ENCODE assay signal across 34 cellular contexts in genomic region chr11:73748300-73748699, GRCh38.
"Had no signal": no experiment of that assay in that cellular context is flagged by ENCODE, and none has a peak within 500 bp of the region (broad histone marks: within the 10 kb centered on the region; RNA-seq: fewer than 3 reads in every experiment).

No MANE protein-coding gene starts in this region.

- H3K27ac ChIP-seq: body of pancreas, brain microvascular endothelial cell, breast epithelium, VCaP had no signal

- H3K27me3 Mint-ChIP-seq: activated B cell treated with CpG ODN at 0.5 μM for 24 hours; activated CD4-positive, alpha-beta memory T cell treated with anti-CD3 and anti-CD28 coated beads for 36 hours; activated CD4-positive, alpha-beta T cell treated with anti-CD3 and anti-CD28 coated beads, Interleukin-2, amount 10 ng/mL, durations not matched to agents 24 days and 14 days; activated naive CD8-positive, alpha-beta T cell treated with anti-CD3 and anti-CD28 coated beads for 36 hours; activated T-helper 17 cell treated with anti-CD3 and anti-CD28 coated beads, Interleukin-2, amount 50 U/mL, for 72 hours; T-cell had no signal

- H3K9me3 Mint-ChIP-seq: activated B cell treated with CpG ODN at 0.5 μM for 24 hours; activated CD4-positive, alpha-beta memory T cell treated with anti-CD3 and anti-CD28 coated beads for 36 hours; activated CD4-positive, alpha-beta T cell treated with anti-CD3 and anti-CD28 coated beads, Interleukin-2, amount 10 ng/mL, durations not matched to agents 24 days and 14 days; activated naive CD4-positive, alpha-beta T cell treated with anti-CD3 and anti-CD28 coated beads for 36 hours; activated naive CD4-positive, alpha-beta T cell treated with anti-CD3 and anti-CD28 coated beads, Interleukin-2, amount 50 U/mL, for 72 hours; activated naive CD8-positive, alpha-beta T cell treated with anti-CD3 and anti-CD28 coated beads for 36 hours; activated T-cell treated with anti-CD3 and anti-CD28 coated beads, Interleukin-2, amount 50 U/mL, for 4 hours; activated T-cell treated with anti-CD3 and anti-CD28 coated beads, Interleukin-2, amount 50 U/mL, for 72 hours; activated T-helper 1 cell treated with anti-CD3 and anti-CD28 coated beads, Interleukin-12 subunit alpha, Interleukin-12 subunit beta, Interleukin-2, Interleukin-4 antibody, amounts not matched to agents 30 ng/mL and 10 ng/mL and 1 ng/mL, durations not matched to agents 14 hours and 24 hours and 36 hours; activated T-helper 17 cell treated with anti-CD3 and anti-CD28 coated beads, Interleukin-2, amount 50 U/mL, for 72 hours; T-cell; T-helper 2 cell treated with Interferon-gamma antibody and Interleukin-4, amounts not matched to agents 5 μg/mL and 100 μg/mL, for 36 hours had no signal

- H3K36me3 ChIP-seq: adrenal gland, breast epithelium had no signal

- H3K4me3 Mint-ChIP-seq: activated B cell treated with CpG ODN at 0.5 μM for 24 hours; activated CD4-positive, alpha-beta memory T cell treated with anti-CD3 and anti-CD28 coated beads for 36 hours; activated CD4-positive, alpha-beta T cell treated with anti-CD3 and anti-CD28 coated beads, Interleukin-2, amount 10 ng/mL, durations not matched to agents 24 days and 14 days; activated naive CD4-positive, alpha-beta T cell treated with anti-CD3 and anti-CD28 coated beads for 36 hours; activated naive CD8-positive, alpha-beta T cell treated with anti-CD3 and anti-CD28 coated beads for 36 hours; activated T-cell treated with anti-CD3 and anti-CD28 coated beads, Interleukin-2, amount 50 U/mL, for 4 hours; activated T-cell treated with anti-CD3 and anti-CD28 coated beads, Interleukin-2, amount 50 U/mL, for 72 hours; activated T-helper 1 cell treated with anti-CD3 and anti-CD28 coated beads, Interleukin-12 subunit alpha, Interleukin-12 subunit beta, Interleukin-2, Interleukin-4 antibody, amounts not matched to agents 30 ng/mL and 10 ng/mL and 1 ng/mL, durations not matched to agents 14 hours and 24 hours and 36 hours; activated T-helper 17 cell treated with anti-CD3 and anti-CD28 coated beads, Interleukin-2, amount 50 U/mL, for 72 hours; T-cell; T-helper 2 cell treated with Interferon-gamma antibody and Interleukin-4, amounts not matched to agents 5 μg/mL and 100 μg/mL, for 36 hours had no signal

- H3K9me3 ChIP-seq: adrenal gland, body of pancreas, breast epithelium had no signal

- H3K4me3 ChIP-seq: adrenal gland, body of pancreas, breast epithelium had no signal

- H3K27ac Mint-ChIP-seq: activated B cell treated with CpG ODN at 0.5 μM for 24 hours; activated CD4-positive, alpha-beta memory T cell treated with anti-CD3 and anti-CD28 coated beads for 36 hours; activated CD4-positive, alpha-beta T cell treated with anti-CD3 and anti-CD28 coated beads, Interleukin-2, amount 10 ng/mL, durations not matched to agents 24 days and 14 days; activated naive CD4-positive, alpha-beta T cell treated with anti-CD3 and anti-CD28 coated beads for 36 hours; activated naive CD4-positive, alpha-beta T cell treated with anti-CD3 and anti-CD28 coated beads, Interleukin-2, amount 50 U/mL, for 72 hours; activated naive CD8-positive, alpha-beta T cell treated with anti-CD3 and anti-CD28 coated beads for 36 hours; activated T-cell treated with anti-CD3 and anti-CD28 coated beads, Interleukin-2, amount 50 U/mL, for 72 hours; activated T-helper 1 cell treated with anti-CD3 and anti-CD28 coated beads, Interleukin-12 subunit alpha, Interleukin-12 subunit beta, Interleukin-2, Interleukin-4 antibody, amounts not matched to agents 30 ng/mL and 10 ng/mL and 1 ng/mL, durations not matched to agents 14 hours and 24 hours and 36 hours; activated T-helper 17 cell treated with anti-CD3 and anti-CD28 coated beads, Interleukin-2, amount 50 U/mL, for 72 hours; T-cell; T-helper 2 cell treated with Interferon-gamma antibody and Interleukin-4, amounts not matched to agents 5 μg/mL and 100 μg/mL, for 36 hours had no signal

- H3K4me1 ChIP-seq: breast epithelium had no signal

- H3K27me3 ChIP-seq: adrenal gland, body of pancreas, brain microvascular endothelial cell, breast epithelium had no signal

- ATAC-seq: activated naive CD4-positive, alpha-beta T cell treated with anti-CD3 and anti-CD28 coated beads, Interleukin-2, amount 50 U/mL, for 72 hours; activated T-cell treated with anti-CD3 and anti-CD28 coated beads, Interleukin-2, amount 50 U/mL, for 4 hours; activated T-cell treated with anti-CD3 and anti-CD28 coated beads, Interleukin-2, amount 50 U/mL, for 72 hours; activated T-helper 17 cell treated with anti-CD3 and anti-CD28 coated beads, Interleukin-2, amount 50 U/mL, for 72 hours; body of pancreas; T-cell had no signal

- H3K36me3 Mint-ChIP-seq: activated CD4-positive, alpha-beta memory T cell treated with anti-CD3 and anti-CD28 coated beads for 36 hours had no signal

- DNase-seq: activated B cell treated with CpG ODN at 0.5 μM for 24 hours; activated CD4-positive, alpha-beta memory T cell treated with anti-CD3 and anti-CD28 coated beads for 36 hours; activated CD4-positive, alpha-beta T cell treated with anti-CD3 and anti-CD28 coated beads for 4 hours; activated CD4-positive, alpha-beta T cell treated with anti-CD3 and anti-CD28 coated beads, Interleukin-2, amount 10 ng/mL, durations not matched to agents 24 days and 14 days; activated CD4-positive, alpha-beta T cell treated with anti-CD3 and anti-CD28 coated beads, Interleukin-2, amount 50 U/mL, for 1 hour; activated CD4-positive, alpha-beta T cell treated with anti-CD3 and anti-CD28 coated beads, Interleukin-2, amount 50 U/mL, for 4 hours; activated CD4-positive, CD25-positive, alpha-beta regulatory T cell treated with anti-CD3 and anti-CD28 coated beads, Interleukin-2, amount 50 U/mL, for 72 hours; activated CD8-positive, alpha-beta memory T cell treated with anti-CD3 and anti-CD28 coated beads, Interleukin-2, amount 50 U/mL, for 4 hours; activated effector memory CD4-positive, alpha-beta T cell treated with anti-CD3 and anti-CD28 coated beads, Interleukin-2, amount 50 U/mL, for 16 hours; activated gamma-delta T cell treated with Interleukin-2 at 50 U/mL for 16 hours; activated naive CD4-positive, alpha-beta T cell; activated naive CD4-positive, alpha-beta T cell treated with anti-CD3 and anti-CD28 coated beads for 36 hours; activated naive CD4-positive, alpha-beta T cell treated with anti-CD3 and anti-CD28 coated beads, Interleukin-2, amount 50 U/mL, for 16 hours; activated naive CD8-positive, alpha-beta T cell treated with anti-CD3 and anti-CD28 coated beads for 36 hours; activated T-cell treated with anti-CD3 and anti-CD28 coated beads for 4 hours; activated T-cell treated with anti-CD3 and anti-CD28 coated beads, Interleukin-2, amount 50 U/mL, for 1 hour; activated T-cell treated with anti-CD3 and anti-CD28 coated beads, Interleukin-2, amount 50 U/mL, for 4 hours; activated T-cell treated with anti-CD3 and anti-CD28 coated beads, Interleukin-2, amount 50 U/mL, for 72 hours; adrenal gland; amniotic stem cell; aorta; body of pancreas; brain microvascular endothelial cell; central memory CD4-positive, alpha-beta T cell; cerebellar nuclear complex; T-cell; T-helper 2 cell; T-helper 9 cell had no signal
